In genomic region chr17:74949455-74950115, GRCh38 we compare ENCODE assay signal across 32 cellular contexts. TPM values are rescaled to one million over a fixed set of nuclear protein-coding genes. Genes with fewer than 3 reads are reported as not detected.
DNase-seq lines count a peak whose midpoint lies in the region; ATAC-seq and TF ChIP-seq lines count a peak whose summit lies in the region.
"Had no signal": no experiment of that assay in that cellular context is flagged by ENCODE, and none has a peak within 500 bp of the region (broad histone marks: within the 10 kb centered on the region; RNA-seq: fewer than 3 reads in every experiment).

No MANE protein-coding gene starts in this region.

- H4K20me1 ChIP-seq in SK-N-SH (ENCODE audit: insufficient read depth), result no peaks in the 10 kb centered on the region
- H4K20me1 ChIP-seq: BLaER1 treated with 17β-estradiol and CSF1 and Interleukin-3, amounts not matched to agents 10 nM and 100 nM had no signal

- no peaks in the 10 kb centered on the region for H3K36me3 Mint-ChIP-seq in stimulated activated effector memory CD8-positive, alpha-beta T cell treated with anti-CD3 and anti-CD28 coated beads, Interleukin-12 subunit alpha, Interleukin-12 subunit beta, amount 100 ng/mL, for 72 hours
- H3K36me3 Mint-ChIP-seq: immature natural killer cell, memory B cell had no signal

- no peak overlapping the region for H3K4me2 ChIP-seq in SK-N-SH
- H3K4me2 ChIP-seq: BLaER1 treated with 17β-estradiol and CSF1 and Interleukin-3, amounts not matched to agents 10 nM and 100 nM had no signal

- no peaks in the 10 kb centered on the region for H3K9me2 ChIP-seq in SK-N-SH

- ATAC-seq in SK-N-SH treated with all-trans-retinoic acid at 6 μM for 48 hours (peak; percentile 15; the same call in 1 of the 3 replicates), RWPE2 (ENCODE audit: low read depth) (no peak), GM18519 (IDR thresholded peaks at IDR 0.05; ENCODE audit: low FRiP score, unreplicated experiment) (no peak), GM21528 (IDR thresholded peaks at IDR 0.05; ENCODE audit: low FRiP score, unreplicated experiment) (no peak)
- peak; percentile 16 for ATAC-seq in stimulated activated effector memory CD8-positive, alpha-beta T cell treated with anti-CD3 and anti-CD28 coated beads, Interleukin-12 subunit alpha, Interleukin-12 subunit beta, amount 100 ng/mL, for 72 hours
- ATAC-seq: activated T-cell treated with anti-CD3 and anti-CD28 coated beads, Interleukin-2, amount 50 U/mL, for 4 hours; gastroesophageal sphincter had no signal

- H3K4me1 Mint-ChIP-seq in stimulated activated effector memory CD8-positive, alpha-beta T cell treated with anti-CD3 and anti-CD28 coated beads, Interleukin-12 subunit alpha, Interleukin-12 subunit beta, amount 100 ng/mL, for 72 hours, result no peaks in the 10 kb centered on the region
- H3K4me1 Mint-ChIP-seq: immature natural killer cell, memory B cell had no signal

- H3K4me3 Mint-ChIP-seq in stimulated activated effector memory CD8-positive, alpha-beta T cell treated with anti-CD3 and anti-CD28 coated beads, Interleukin-12 subunit alpha, Interleukin-12 subunit beta, amount 100 ng/mL, for 72 hours, result no peak overlapping the region
- H3K4me3 Mint-ChIP-seq: activated T-cell treated with anti-CD3 and anti-CD28 coated beads, Interleukin-2, amount 50 U/mL, for 4 hours; HFFc6; immature natural killer cell; memory B cell had no signal

- TF ChIP-seq RAD21 in SK-N-SH (IDR thresholded peaks at IDR 0.05; ENCODE audit: low read length), result no peak

- no peak overlapping the region for H3K9ac ChIP-seq in SK-N-SH
- H3K9ac ChIP-seq: BLaER1 treated with 17β-estradiol and CSF1 and Interleukin-3, amounts not matched to agents 10 nM and 100 nM; parathyroid adenoma had no signal

- H3K9me3 Mint-ChIP-seq in stimulated activated effector memory CD8-positive, alpha-beta T cell treated with anti-CD3 and anti-CD28 coated beads, Interleukin-12 subunit alpha, Interleukin-12 subunit beta, amount 100 ng/mL, for 72 hours, result no peaks in the 10 kb centered on the region
- H3K9me3 Mint-ChIP-seq: activated T-cell treated with anti-CD3 and anti-CD28 coated beads, Interleukin-2, amount 50 U/mL, for 4 hours; HFFc6; immature natural killer cell; memory B cell had no signal

- H3K4me3 ChIP-seq in SK-N-SH (ENCODE audit: low read depth in 2 of 2, low read length in 1 of 2) (no peak overlapping the region), RWPE2 (ENCODE audit: severe bottlenecking) (no peak overlapping the region), dorsolateral prefrontal cortex (no peak overlapping the region)
- H3K4me3 ChIP-seq: BLaER1 treated with 17β-estradiol and CSF1 and Interleukin-3, amounts not matched to agents 10 nM and 100 nM; gastroesophageal sphincter; right atrium auricular region; transverse colon had no signal

- H3K9me3 ChIP-seq in SK-N-SH (no peaks in the 10 kb centered on the region), RWPE2 (ENCODE audit: severe bottlenecking) (no peaks in the 10 kb centered on the region)
- H3K9me3 ChIP-seq: BLaER1 treated with 17β-estradiol and CSF1 and Interleukin-3, amounts not matched to agents 10 nM and 100 nM; gastroesophageal sphincter; right atrium auricular region; transverse colon had no signal

- DNase-seq in SK-N-SH (no peak), NCI-H345 (lab: John Stamatoyannopoulos, UW) (peak; percentile 23), RWPE2 (ENCODE audit: low spot score) (no peak), dorsolateral prefrontal cortex (no peak)
- DNase-seq in stimulated activated effector memory CD8-positive, alpha-beta T cell treated with anti-CD3 and anti-CD28 coated beads, Interleukin-12 subunit alpha, Interleukin-12 subunit beta, amount 100 ng/mL, for 72 hours (ENCODE audit: low spot score in 2 of 2), result no peak
- DNase-seq: activated CD4-positive, alpha-beta T cell treated with anti-CD3 and anti-CD28 coated beads for 48 hours; activated gamma-delta T cell treated with Interleukin-2 at 50 U/mL for 16 hours; activated T-cell treated with anti-CD3 and anti-CD28 coated beads, Interleukin-2, amount 50 U/mL, for 4 hours; central memory CD4-positive, alpha-beta T cell; COR-L47; dermis blood vessel endothelial cell; DND-41; HFFc6; hypothalamus; immature natural killer cell; NCI-H2107; stimulated activated CD4-positive, alpha-beta T cell treated with anti-CD3 and anti-CD28 coated beads, Interleukin-2, amount 100 ng/mL, for 24 hours; transverse colon had no signal

- H3F3A ChIP-seq in SK-N-SH (replicated peaks; ENCODE audit: insufficient read depth), result no peaks in the 10 kb centered on the region

- 41% methylated on average over 6 of the region's 12 CpGs for WGBS in SK-N-SH (ENCODE audit: low lambda C conversion rate)

- H3K27ac ChIP-seq in SK-N-SH (ENCODE audit: low read depth in 2 of 2, low read length in 1 of 2), result no peak overlapping the region
- H3K27ac ChIP-seq in RWPE2 (ENCODE audit: poor library complexity, severe bottlenecking), result peak overlapping the region; percentile 28
- H3K27ac ChIP-seq in dorsolateral prefrontal cortex, result peak overlapping the region in 2 of 59 donors; percentile 8 to 44
- H3K27ac ChIP-seq: BLaER1 treated with 17β-estradiol and CSF1 and Interleukin-3, amounts not matched to agents 10 nM and 100 nM; gastroesophageal sphincter; parathyroid adenoma; right atrium auricular region; transverse colon; VCaP had no signal

- H3K79me2 ChIP-seq in SK-N-SH (ENCODE audit: insufficient read depth), result no peaks in the 10 kb centered on the region
- H3K79me2 ChIP-seq: parathyroid adenoma had no signal

- H2AFZ ChIP-seq in SK-N-SH (ENCODE audit: low read depth), result no peak overlapping the region
- H2AFZ ChIP-seq: parathyroid adenoma had no signal

- no peak overlapping the region for H3K27ac Mint-ChIP-seq in stimulated activated effector memory CD8-positive, alpha-beta T cell treated with anti-CD3 and anti-CD28 coated beads, Interleukin-12 subunit alpha, Interleukin-12 subunit beta, amount 100 ng/mL, for 72 hours
- H3K27ac Mint-ChIP-seq: HFFc6, immature natural killer cell, memory B cell had no signal

- TF ChIP-seq EP300 in SK-N-SH (IDR thresholded peaks at IDR 0.05; ENCODE audit: borderline replicate concordance in 1 of 2, low read depth in 1 of 2, low read length in 1 of 2), result no peak

- no peak for TF ChIP-seq CTCF in SK-N-SH (IDR thresholded peaks at IDR 0.05)
- no peak for TF ChIP-seq CTCF in RWPE2 (IDR thresholded peaks at IDR 0.05; ENCODE audit: poor library complexity, severe bottlenecking)
- TF ChIP-seq CTCF in dorsolateral prefrontal cortex (IDR thresholded peaks at IDR 0.05 in 54 of 56, conservative IDR thresholded peaks at IDR 0.05 in 2 of 56; ENCODE audit: low read depth in 1 of 56, partially characterized antibody in 56 of 56), result no peak

- H3K27me3 ChIP-seq in SK-N-SH (ENCODE audit: insufficient read depth), result peaks cover 59% of the 10 kb centered on the region
- H3K27me3 ChIP-seq in RWPE2 (ENCODE audit: insufficient read depth, poor library complexity, severe bottlenecking), result no peaks in the 10 kb centered on the region
- no peaks in the 10 kb centered on the region for H3K27me3 ChIP-seq in dorsolateral prefrontal cortex
- H3K27me3 ChIP-seq: BLaER1 treated with 17β-estradiol and CSF1 and Interleukin-3, amounts not matched to agents 10 nM and 100 nM; right atrium auricular region had no signal

- POLR2A ChIA-PET in SK-N-SH (lab: Yijun Ruan, JAX), result interaction anchor here (1.2 to 2.5 kb wide), 3 partner anchors 8 to 13 kb away, joined by 3 to 5 read pairs (median 5); no protein-coding TSS in a partner anchor

- intact Hi-C loops in dorsolateral prefrontal cortex (cut with DNase I), result loop anchor here in 1 of 2 donors (10.0 kb wide), 1 partner anchor 155 kb away; no protein-coding TSS in a partner anchor

- CTCF ChIA-PET in SK-N-SH (lab: Yijun Ruan, JAX), result interaction anchor here (0.6 to 10.7 kb wide), 7 partner anchors 8 to 293 kb away, joined by 3 to 104 read pairs (median 4); partner anchors contain the start of genes OTOP2 and USH1G

- H3K36me3 ChIP-seq in SK-N-SH (replicated peaks in 1 of 2; ENCODE audit: control insufficient read depth in 1 of 2, insufficient read depth in 2 of 2, low read length in 1 of 2) (no peaks in the 10 kb centered on the region), RWPE2 (ENCODE audit: low read depth) (no peaks in the 10 kb centered on the region)
- H3K36me3 ChIP-seq: BLaER1 treated with 17β-estradiol and CSF1 and Interleukin-3, amounts not matched to agents 10 nM and 100 nM; gastroesophageal sphincter; right atrium auricular region; transverse colon had no signal

- no peaks in the 10 kb centered on the region for H3K4me1 ChIP-seq in SK-N-SH (ENCODE audit: control insufficient read depth in 1 of 2, insufficient read depth in 2 of 2, low read depth in 1 of 2, low read length in 1 of 2)
- peaks cover 15% of the 10 kb centered on the region for H3K4me1 ChIP-seq in RWPE2 (ENCODE audit: insufficient read depth, poor library complexity, severe bottlenecking)
- H3K4me1 ChIP-seq: gastroesophageal sphincter, parathyroid adenoma, right atrium auricular region had no signal

TF ChIP-seq in SK-N-SH, 30 proteins besides CTCF, POLR2A, EP300 and RAD21 (continues in another document):
- TF ChIP-seq NFIC (IDR thresholded peaks at IDR 0.05; ENCODE audit: borderline replicate concordance) (no peak), CHD2 (IDR thresholded peaks at IDR 0.05; ENCODE audit: low read length, partially characterized antibody) (no peak), POLR2AphosphoS5 (IDR thresholded peaks at IDR 0.05; ENCODE audit: low read depth, low read length) (no peak), TCF12 (IDR thresholded peaks at IDR 0.05) (no peak), MXI1 (IDR thresholded peaks at IDR 0.05; ENCODE audit: low read depth, low read length) (no peak)

RNA-seq across cellular contexts. Expression of gene OTOP3, which starts 13.9 kb away (rescaled TPM):
- not detected in 2 replicates for polyA plus RNA-seq in SK-N-SH (2012; rRNA removed)
- polyA plus RNA-seq in SK-N-SH (2012; cell fraction: cytosol; rRNA removed), result not detected in 2 replicates
- not detected in 2 replicates for polyA plus RNA-seq in SK-N-SH (2012; cell fraction: nucleus; rRNA removed)
- not detected for total RNA-seq in dorsolateral prefrontal cortex
- total RNA-seq: activated T-cell treated with anti-CD3 and anti-CD28 coated beads, Interleukin-2, amount 50 U/mL, for 4 hours; dermis blood vessel endothelial cell; fibroblast of lung; HepG2; HFFc6; LHCN-M2; right atrium auricular region had no signal
- polyA plus RNA-seq: AG04450, fibroblast of lung, HepG2, immature natural killer cell, neural cell had no signal

RNA-seq across cellular contexts. Expression of gene HID1, which starts 23.0 kb away (rescaled TPM):
- polyA plus RNA-seq in SK-N-SH (2012; rRNA removed), result 2.5 and 2.9 TPM in 2 replicates
- 1.3 and 2.2 TPM in 2 replicates for polyA plus RNA-seq in SK-N-SH (2012; cell fraction: cytosol; rRNA removed)
- 13.2 and 16.3 TPM in 2 replicates for polyA plus RNA-seq in SK-N-SH (2012; cell fraction: nucleus; rRNA removed)
- total RNA-seq in dorsolateral prefrontal cortex, result 100 to 1,000 TPM in 81 of 120 experiments, 10 to 100 TPM in 39; 70.3 to 228 (median 111) TPM
- total RNA-seq: LHCN-M2 had no signal

RNA-seq across cellular contexts. Expression of gene OTOP2, which starts 25.5 kb away (rescaled TPM):
- not detected in 2 replicates for polyA plus RNA-seq in SK-N-SH (2012; rRNA removed)
- polyA plus RNA-seq in SK-N-SH (2012; cell fraction: cytosol; rRNA removed), result not detected in 2 replicates
- polyA plus RNA-seq in SK-N-SH (2012; cell fraction: nucleus; rRNA removed), result not detected in 2 replicates
- not detected for total RNA-seq in dorsolateral prefrontal cortex
- total RNA-seq: activated T-cell treated with anti-CD3 and anti-CD28 coated beads, Interleukin-2, amount 50 U/mL, for 4 hours; dermis blood vessel endothelial cell; fibroblast of lung; gastroesophageal sphincter; HepG2; HFFc6; LHCN-M2; right atrium auricular region had no signal
- polyA plus RNA-seq: AG04450, fibroblast of lung, HepG2, immature natural killer cell, neural cell had no signal

RNA-seq across cellular contexts. Expression of gene USH1G, which starts 26.5 kb away (rescaled TPM):
- polyA plus RNA-seq in SK-N-SH (2012; rRNA removed), result 0.06 TPM in 1 of 2 replicates, not detected in the other
- polyA plus RNA-seq in SK-N-SH (2012; cell fraction: cytosol; rRNA removed), result 0.01 TPM in 1 of 2 replicates, not detected in the other
- 0.02 TPM in 1 of 2 replicates, not detected in the other for polyA plus RNA-seq in SK-N-SH (2012; cell fraction: nucleus; rRNA removed)
- under 1 TPM in 3 of 120 experiments, not detected in 117; 0.10 to 0.19 (median 0.16) TPM for total RNA-seq in dorsolateral prefrontal cortex
- total RNA-seq: activated T-cell treated with anti-CD3 and anti-CD28 coated beads, Interleukin-2, amount 50 U/mL, for 4 hours; dermis blood vessel endothelial cell; fibroblast of lung; gastroesophageal sphincter; HFFc6; LHCN-M2 had no signal
- polyA plus RNA-seq: AG04450, fibroblast of lung, HepG2, immature natural killer cell, neural cell had no signal

RNA-seq across cellular contexts. Expression of gene CDR2L, which starts 37.8 kb away (rescaled TPM):
- 18.6 and 21.2 TPM in 2 replicates for polyA plus RNA-seq in SK-N-SH (2012; rRNA removed)
- 9.6 and 15.3 TPM in 2 replicates for polyA plus RNA-seq in SK-N-SH (2012; cell fraction: cytosol; rRNA removed)
- 25.0 and 29.9 TPM in 2 replicates for polyA plus RNA-seq in SK-N-SH (2012; cell fraction: nucleus; rRNA removed)
- total RNA-seq in dorsolateral prefrontal cortex, result 10 to 100 TPM; 11.9 to 63.9 (median 22.6) TPM
- polyA plus RNA-seq: immature natural killer cell had no signal

Comparison
In these comparisons a context has a peak if more than half of its experiments do, and no peak if none do; other contexts are left out.
1. ATAC-seq: peak in SK-N-SH treated with all-trans-retinoic acid at 6 μM for 48 hours (single experiment) and stimulated activated effector memory CD8-positive, alpha-beta T cell treated with anti-CD3 and anti-CD28 coated beads, Interleukin-12 subunit alpha, Interleukin-12 subunit beta, amount 100 ng/mL, for 72 hours (single experiment); none in RWPE2 (single experiment), GM18519 (single experiment) and GM21528 (single experiment).